In the genomic region with DNA sequence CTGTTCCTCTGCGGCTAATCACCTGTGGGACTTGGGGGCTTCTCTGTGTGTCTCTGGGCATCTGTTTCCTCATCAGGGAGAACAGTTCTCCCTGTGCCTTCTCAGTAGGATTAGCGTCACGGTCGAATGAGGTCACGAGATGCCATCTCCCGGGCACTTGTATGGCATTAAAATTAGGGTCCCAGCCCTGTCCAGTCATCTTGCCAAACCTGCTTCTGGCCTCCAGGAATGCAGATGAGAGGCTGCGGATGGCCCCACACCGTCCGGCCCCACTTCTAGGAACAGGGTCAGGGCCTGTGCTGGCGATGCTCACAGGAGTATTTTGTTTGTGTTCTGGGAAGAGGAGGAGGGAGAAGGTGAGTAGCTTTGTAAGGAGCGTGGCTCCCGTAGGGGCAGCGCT, we compare ENCODE assay signal across 11 cellular contexts. TPM values are rescaled to one million over a fixed set of nuclear protein-coding genes. Genes with fewer than 3 reads are reported as not detected.
DNase-seq lines count a peak whose midpoint lies in the region; ATAC-seq and TF ChIP-seq lines count a peak whose summit lies in the region.
"Had no signal": no experiment of that assay in that cellular context is flagged by ENCODE, and none has a peak within 500 bp of the region (broad histone marks: within the 10 kb centered on the region; RNA-seq: fewer than 3 reads in every experiment).

No MANE protein-coding gene starts in this region.

- H3K27me3 Mint-ChIP-seq in chondrocyte (ENCODE audit: low read depth) = no peaks in the 10 kb centered on the region

- peak overlapping the region; percentile 85 for H3K27ac Mint-ChIP-seq in chondrocyte (ENCODE audit: unreplicated experiment)
- H3K27ac Mint-ChIP-seq: T-helper 1 cell treated with Interleukin-12 subunit alpha and Interleukin-12 subunit beta and Interleukin-4 antibody, amounts not matched to agents 30 μg/mL and 1 μg/mL, for 36 hours had no signal

- TF ChIP-seq CTCF in cardiac muscle cell (IDR thresholded peaks at IDR 0.05; ENCODE audit: low read depth, low read length) = no peak
- TF ChIP-seq CTCF in chondrocyte (IDR thresholded peaks at IDR 0.05) = no peak
- TF ChIP-seq CTCF in lower leg skin (IDR thresholded peaks at IDR 0.05) = no peak

- H3K27me3 ChIP-seq in cardiac muscle cell (no peaks in the 10 kb centered on the region), muscle layer of duodenum (ENCODE audit: low read depth, low read length) (no peaks in the 10 kb centered on the region)

- no peaks in the 10 kb centered on the region for H3K36me3 ChIP-seq in cardiac muscle cell
- peaks cover 0 to 6% of the 10 kb centered on the region in 2 donors for H3K36me3 ChIP-seq in muscle layer of duodenum (ENCODE audit: control insufficient read depth in 1 of 2, insufficient read depth in 2 of 2, low read length in 2 of 2)

- H3K9me3 Mint-ChIP-seq in chondrocyte (ENCODE audit: low read depth) = no peaks in the 10 kb centered on the region
- H3K9me3 Mint-ChIP-seq: T-helper 1 cell treated with Interleukin-12 subunit alpha and Interleukin-12 subunit beta and Interleukin-4 antibody, amounts not matched to agents 30 μg/mL and 1 μg/mL, for 36 hours had no signal

- H3K4me3 ChIP-seq in cardiac muscle cell = no peak overlapping the region
- H3K4me3 ChIP-seq in muscle layer of duodenum (ENCODE audit: low read depth in 1 of 2, low read length in 2 of 2) = no peak overlapping the region
- H3K4me3 ChIP-seq in lower leg skin (ENCODE audit: low read depth, poor library complexity, severe bottlenecking) = no peak overlapping the region

- WGBS in lower leg skin, 2 donors = 75 to 79% methylated on average over 13 of the region's 13 CpGs

- intact Hi-C loops in Right ventricle myocardium inferior (cut with DNase I) = loop anchor here (1.0 to 2.0 kb wide), 3 partner anchors 24 to 152 kb away; no protein-coding TSS in a partner anchor
- intact Hi-C loops in lower leg skin (cut with DNase I; ENCODE audit: low total_unique reads) = loop anchor here (10.0 kb wide), 1 partner anchor 150 kb away; no protein-coding TSS in a partner anchor

- ATAC-seq in Right ventricle myocardium inferior = no peak

- H3K4me1 ChIP-seq in cardiac muscle cell (ENCODE audit: low read depth) (peaks cover 27% of the 10 kb centered on the region), muscle layer of duodenum (ENCODE audit: control insufficient read depth in 1 of 2, insufficient read depth in 2 of 2, low read length in 2 of 2) (peaks cover 25 to 30% of the 10 kb centered on the region in 2 donors)

- no peaks in the 10 kb centered on the region for H3K9me3 ChIP-seq in cardiac muscle cell (ENCODE audit: low read depth)
- no peaks in the 10 kb centered on the region for H3K9me3 ChIP-seq in muscle layer of duodenum (ENCODE audit: control insufficient read depth in 1 of 2, low read length in 2 of 2)

- peak overlapping the region; percentile 90 for H3K27ac ChIP-seq in cardiac muscle cell
- H3K27ac ChIP-seq in muscle layer of duodenum (ENCODE audit: low read length) = peak overlapping the region; percentile 67

- H3K36me3 Mint-ChIP-seq in chondrocyte (ENCODE audit: low read depth) = no peaks in the 10 kb centered on the region

- DNase-seq in cardiac muscle cell (ENCODE audit: low read depth in 1 of 2, low spot score in 1 of 2) (no peak), Right ventricle myocardium inferior (ENCODE audit: missing footprints) (no peak), chondrocyte (ENCODE audit: low spot score) (no peak), ureter (ENCODE audit: low spot score) (peak; percentile 61), lower leg skin (ENCODE audit: low spot score in 2 of 2) (no peak), NCI-H2196 treated with DMSO at 0.1 percent for 48 hours (lab: John Stamatoyannopoulos, UW; ENCODE audit: unreplicated experiment) (no peak)
- DNase-seq in stimulated activated CD8-positive, alpha-beta memory T cell treated with anti-CD3 and anti-CD28 coated beads, Interleukin-4, amount 100 ng/mL, for 48 hours = no peak

- H3K4me3 Mint-ChIP-seq in chondrocyte (ENCODE audit: unreplicated experiment) = no peak overlapping the region
- H3K4me3 Mint-ChIP-seq: T-helper 1 cell treated with Interleukin-12 subunit alpha and Interleukin-12 subunit beta and Interleukin-4 antibody, amounts not matched to agents 30 μg/mL and 1 μg/mL, for 36 hours had no signal

- H3K4me1 Mint-ChIP-seq in chondrocyte (ENCODE audit: low read depth) = peaks cover 21% of the 10 kb centered on the region

- no peak for TF ChIP-seq POLR2A in lower leg skin (IDR thresholded peaks at IDR 0.05)

RNA-seq across cellular contexts. Expression of gene OR1D5, which starts 58.5 kb away (rescaled TPM):
- total RNA-seq in cardiac muscle cell (not detected in 2 replicates), Right ventricle myocardium inferior (not detected), chondrocyte (not detected in 3 replicates), ureter (not detected), lower leg skin (not detected)
- not detected in 2 replicates for polyA plus RNA-seq in cardiac muscle cell
- total RNA-seq: Daoy, left cardiac atrium had no signal
